Comparison of ENCODE assay signal across 27 cellular contexts in the genomic region with DNA sequence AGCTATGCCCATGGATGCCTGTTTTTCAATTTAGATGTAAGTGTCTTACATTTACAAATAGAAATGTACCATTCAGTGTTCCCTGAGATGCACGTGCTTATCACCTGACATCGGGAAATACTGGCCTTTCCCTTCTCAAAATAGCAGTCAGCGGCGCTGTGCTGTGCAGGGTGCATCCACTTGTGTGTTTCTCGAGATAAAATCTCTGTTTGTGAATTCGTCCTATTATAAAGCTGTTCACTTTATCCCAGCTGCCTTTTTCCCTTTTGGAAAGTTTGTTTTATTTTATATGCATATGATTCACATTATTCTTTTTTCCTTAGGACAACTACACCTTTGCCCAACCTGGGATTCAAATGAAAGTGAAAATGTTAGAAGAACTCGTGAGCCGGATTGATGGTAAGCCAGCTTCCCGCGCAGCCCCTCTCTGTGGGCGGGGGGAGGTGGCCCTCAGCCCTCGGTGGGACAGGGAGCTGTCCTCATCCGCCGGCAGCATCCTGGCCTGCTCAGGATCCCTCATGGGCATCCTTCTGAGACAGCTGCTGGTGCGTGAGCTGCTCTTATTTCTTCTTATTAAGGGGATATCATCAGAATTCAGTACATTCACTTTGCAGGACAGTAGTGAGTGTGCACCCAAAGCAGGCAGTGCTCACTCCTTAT.
"Had no signal": no experiment of that assay in that cellular context is flagged by ENCODE, and none has a peak within 500 bp of the region (broad histone marks: within the 10 kb centered on the region; RNA-seq: fewer than 3 reads in every experiment).

No MANE protein-coding gene starts in this region.

- H3K9me3 ChIP-seq: adrenal gland, Peyer's patch had no signal

- ATAC-seq: activated CD8-positive, alpha-beta T cell treated with anti-CD3 and anti-CD28 coated beads for 36 hours; activated naive CD4-positive, alpha-beta T cell treated with anti-CD3 and anti-CD28 coated beads, Interleukin-2, amount 50 U/mL, for 72 hours; activated T-cell treated with anti-CD3 and anti-CD28 coated beads, Interleukin-2, amount 50 U/mL, for 4 hours had no signal

- FAIRE-seq: astrocyte, bronchial epithelial cell had no signal

- H3K27me3 ChIP-seq: adrenal gland, Peyer's patch had no signal

- H3K4me3 ChIP-seq: adrenal gland, Peyer's patch, SK-N-MC had no signal

- DNase-seq: activated CD4-positive, alpha-beta T cell treated with anti-CD3 and anti-CD28 coated beads, Interleukin-2, amount 10 ng/mL, durations not matched to agents 24 days and 14 days; activated CD4-positive, alpha-beta T cell treated with anti-CD3 and anti-CD28 coated beads, Interleukin-2, amount 50 U/mL, for 4 hours; activated CD8-positive, alpha-beta T cell treated with anti-CD3 and anti-CD28 coated beads for 36 hours; activated gamma-delta T cell treated with Interleukin-2 at 50 U/mL for 16 hours; activated naive CD4-positive, alpha-beta T cell treated with anti-CD3 and anti-CD28 coated beads for 36 hours; activated T-cell treated with anti-CD3 and anti-CD28 coated beads for 4 hours; activated T-cell treated with anti-CD3 and anti-CD28 coated beads, Interleukin-2, amount 50 U/mL, for 4 hours; adrenal gland; MM.1S; MV-4-11; NCI-H1092; NCI-H1436 treated with DMSO at 0.1 percent for 48 hours; NCI-H187; NCI-H2029 treated with DMSO at 0.1 percent for 48 hours; NCI-H2107; NCI-H2171; NCI-H510A; NCI-H748 treated with DMSO at 0.1 percent for 48 hours; NK-92 treated with Interleukin-12 subunit alpha and Interleukin-12 subunit beta, amount 100 ng/mL, for 24 hours; Peyer's patch; RPMI8226; T1000 had no signal

- H3K36me3 ChIP-seq: adrenal gland had no signal

- H3K4me1 ChIP-seq: Peyer's patch had no signal

- H3K27ac ChIP-seq: adrenal gland, KMS-11, Peyer's patch, SK-N-MC had no signal
